In genomic region chr3:105987809-105988208, GRCh38 we compare ENCODE assay signal across 19 cellular contexts.
DNase-seq lines count a peak whose midpoint lies in the region; ATAC-seq and TF ChIP-seq lines count a peak whose summit lies in the region.
"Had no signal": no experiment of that assay in that cellular context is flagged by ENCODE, and none has a peak within 500 bp of the region (broad histone marks: within the 10 kb centered on the region; RNA-seq: fewer than 3 reads in every experiment).

No MANE protein-coding gene starts in this region.

- peaks cover 4% of the 10 kb centered on the region for H3K36me3 Mint-ChIP-seq in CD4-positive, CD25-positive, alpha-beta regulatory T cell
- peaks cover 2 to 48% (median 5%) of the 10 kb centered on the region in 3 donors for H3K36me3 Mint-ChIP-seq in CD8-positive, alpha-beta memory T cell
- peaks cover 14% of the 10 kb centered on the region for H3K36me3 Mint-ChIP-seq in activated CD8-positive, alpha-beta T cell treated with anti-CD3 and anti-CD28 coated beads for 36 hours (ENCODE audit: low read depth)
- H3K36me3 Mint-ChIP-seq in memory B cell (peaks cover 4% of the 10 kb centered on the region), Caco-2 (ENCODE audit: insufficient read depth, unreplicated experiment) (no peaks in the 10 kb centered on the region)
- H3K36me3 Mint-ChIP-seq: brain had no signal

- BruUV-seq in Caco-2 (replicated peaks; lab: Mats Ljungman, UMichigan), result no TSS peak

- H3K27me3 ChIP-seq in CD4-positive, CD25-positive, alpha-beta regulatory T cell (ENCODE audit: control insufficient read depth, insufficient read depth, low read length), result no peaks in the 10 kb centered on the region
- H3K27me3 ChIP-seq in CD8-positive, alpha-beta memory T cell (ENCODE audit: insufficient read depth, low read length, poor library complexity, severe bottlenecking), result no peaks in the 10 kb centered on the region
- H3K27me3 ChIP-seq in Caco-2 (replicated peaks; ENCODE audit: control insufficient read depth, insufficient read depth, low read length), result no peaks in the 10 kb centered on the region
- H3K27me3 ChIP-seq: heart left ventricle, ovary, right lobe of liver, transverse colon had no signal

- POLR2A ChIA-PET in CD8-positive, alpha-beta memory T cell (lab: Charles Lee), result no interaction called here
- POLR2A ChIA-PET in activated CD8-positive, alpha-beta T cell treated with anti-CD3 and anti-CD28 coated beads for 36 hours (lab: Charles Lee), result interaction anchor here (1.2 kb wide), 1 partner anchor 73 kb away, joined by 4 read pairs; no protein-coding TSS in a partner anchor
- POLR2A ChIA-PET in Caco-2 (lab: Charles Lee), result no interaction called here

- no peak for TF ChIP-seq CTCF in activated CD8-positive, alpha-beta T cell treated with anti-CD3 and anti-CD28 coated beads for 36 hours (IDR thresholded peaks at IDR 0.05)
- no peak for TF ChIP-seq CTCF in Caco-2 (IDR thresholded peaks at IDR 0.05; ENCODE audit: insufficient read depth in 1 of 2, low read depth in 1 of 2, low read length in 1 of 2, severe bottlenecking in 1 of 2, unreplicated experiment in 1 of 2)

- intact Hi-C loops in activated CD8-positive, alpha-beta T cell treated with anti-CD3 and anti-CD28 coated beads for 36 hours (cut with micrococcal nuclease), result no loop called here
- intact Hi-C loops in Caco-2 (cut with micrococcal nuclease; ENCODE audit: unreplicated experiment), result no loop called here

- no peak overlapping the region for H3K27ac ChIP-seq in CD4-positive, CD25-positive, alpha-beta regulatory T cell (ENCODE audit: insufficient read depth, low read length, poor library complexity, severe bottlenecking)
- H3K27ac ChIP-seq in CD8-positive, alpha-beta memory T cell (ENCODE audit: low read depth, low read length), result no peak overlapping the region
- H3K27ac ChIP-seq: heart left ventricle, ovary, right lobe of liver, transverse colon had no signal

- H3K9me3 ChIP-seq in CD4-positive, CD25-positive, alpha-beta regulatory T cell (ENCODE audit: control insufficient read depth in 2 of 2, low read length in 2 of 2), result peaks cover 0 to 2% of the 10 kb centered on the region in 2 experiments
- no peaks in the 10 kb centered on the region for H3K9me3 ChIP-seq in CD8-positive, alpha-beta memory T cell (ENCODE audit: low read length)
- H3K9me3 ChIP-seq in Caco-2, result 0 out of 2 replicates have a peak, but pooled peaks cover 7% of the 10 kb centered on the region
- H3K9me3 ChIP-seq: ovary, right lobe of liver had no signal

- peak overlapping the region; percentile 3 to 88 (median 37) for H3K27ac Mint-ChIP-seq in CD4-positive, CD25-positive, alpha-beta regulatory T cell
- peak overlapping the region; percentile 19 to 92 (median 88) for H3K27ac Mint-ChIP-seq in CD8-positive, alpha-beta memory T cell
- peak overlapping the region; percentile 32 for H3K27ac Mint-ChIP-seq in activated CD8-positive, alpha-beta T cell treated with anti-CD3 and anti-CD28 coated beads for 36 hours
- no peak overlapping the region for H3K27ac Mint-ChIP-seq in memory B cell
- no peak overlapping the region for H3K27ac Mint-ChIP-seq in Caco-2 (ENCODE audit: unreplicated experiment)
- H3K27ac Mint-ChIP-seq: brain had no signal

- H3K4me1 Mint-ChIP-seq in CD4-positive, CD25-positive, alpha-beta regulatory T cell, result peaks cover 11 to 35% (median 28%) of the 10 kb centered on the region in 4 donors
- H3K4me1 Mint-ChIP-seq in CD8-positive, alpha-beta memory T cell, result peaks cover 38 to 45% (median 42%) of the 10 kb centered on the region in 3 donors
- H3K4me1 Mint-ChIP-seq in activated CD8-positive, alpha-beta T cell treated with anti-CD3 and anti-CD28 coated beads for 36 hours (ENCODE audit: low read depth), result peaks cover 35% of the 10 kb centered on the region
- H3K4me1 Mint-ChIP-seq in memory B cell (peaks cover 6% of the 10 kb centered on the region), Caco-2 (ENCODE audit: low read depth, unreplicated experiment) (peaks cover 13% of the 10 kb centered on the region)
- H3K4me1 Mint-ChIP-seq: brain had no signal

- no peak for ATAC-seq in CD4-positive, CD25-positive, alpha-beta regulatory T cell (ENCODE audit: low read depth in 2 of 2)
- ATAC-seq in activated CD8-positive, alpha-beta T cell treated with anti-CD3 and anti-CD28 coated beads for 36 hours, result no peak
- ATAC-seq in memory B cell (ENCODE audit: low read depth) (no peak), GM21528 (IDR thresholded peaks at IDR 0.05; ENCODE audit: low FRiP score, unreplicated experiment) (no peak), GM19324 (IDR thresholded peaks at IDR 0.05; ENCODE audit: low FRiP score, unreplicated experiment) (no peak)
- ATAC-seq: heart left ventricle, right lobe of liver had no signal

- CTCF ChIA-PET in CD8-positive, alpha-beta memory T cell (lab: Charles Lee), result interaction anchor here (0.9 kb wide), 1 partner anchor 17 kb away, joined by 3 read pairs; no protein-coding TSS in a partner anchor
- CTCF ChIA-PET in activated CD8-positive, alpha-beta T cell treated with anti-CD3 and anti-CD28 coated beads for 36 hours (lab: Charles Lee), result interaction anchor here (1.1 kb wide), 1 partner anchor 622 kb away, joined by 4 read pairs; no protein-coding TSS in a partner anchor
- CTCF ChIA-PET in Caco-2 (lab: Charles Lee), result no interaction called here

- DNase-seq in CD4-positive, CD25-positive, alpha-beta regulatory T cell, result peak in 1 of 3 donors; percentile 20
- DNase-seq in CD8-positive, alpha-beta memory T cell, result no peak
- no peak for DNase-seq in activated CD8-positive, alpha-beta T cell treated with anti-CD3 and anti-CD28 coated beads for 36 hours
- DNase-seq in memory B cell (ENCODE audit: low spot score in 2 of 2) (no peak), Caco-2 (no peak)
- DNase-seq: activated CD8-positive, alpha-beta memory T cell treated with anti-CD3 and anti-CD28 coated beads, Interleukin-2, amount 50 U/mL, for 4 hours; activated naive CD4-positive, alpha-beta T cell treated with anti-CD3 and anti-CD28 coated beads, Interleukin-2, amount 50 U/mL, for 16 hours; Calu3; heart left ventricle; NCI-H1417 treated with DMSO at 0.1 percent for 48 hours; NCI-H524 treated with DMSO at 0.1 percent for 48 hours; ovary; right lobe of liver; SHP77; stimulated activated naive CD4-positive, alpha-beta T cell; transverse colon had no signal

- H3K9me3 Mint-ChIP-seq in CD4-positive, CD25-positive, alpha-beta regulatory T cell, result peaks cover 1 to 36% (median 5%) of the 10 kb centered on the region in 7 donors
- peaks cover 11 to 35% (median 23%) of the 10 kb centered on the region in 5 donors for H3K9me3 Mint-ChIP-seq in CD8-positive, alpha-beta memory T cell
- peaks cover 40% of the 10 kb centered on the region for H3K9me3 Mint-ChIP-seq in activated CD8-positive, alpha-beta T cell treated with anti-CD3 and anti-CD28 coated beads for 36 hours
- H3K9me3 Mint-ChIP-seq in memory B cell (peaks cover 9% of the 10 kb centered on the region), Caco-2 (ENCODE audit: unreplicated experiment) (peaks cover 50% of the 10 kb centered on the region)

- peaks cover 12% of the 10 kb centered on the region for H3K4me1 ChIP-seq in CD4-positive, CD25-positive, alpha-beta regulatory T cell (ENCODE audit: control insufficient read depth, insufficient read depth, low read length, poor library complexity, severe bottlenecking)
- H3K4me1 ChIP-seq in CD8-positive, alpha-beta memory T cell (ENCODE audit: insufficient read depth, low read length), result peaks cover 13% of the 10 kb centered on the region
- peaks cover 4% of the 10 kb centered on the region; the same call in 1 of the 2 replicates for H3K4me1 ChIP-seq in Caco-2
- H3K4me1 ChIP-seq: heart left ventricle, right lobe of liver, transverse colon had no signal

- peak overlapping the region; percentile 43 to 78 (median 59) for H3K4me3 Mint-ChIP-seq in CD4-positive, CD25-positive, alpha-beta regulatory T cell
- peak overlapping the region; percentile 69 to 88 (median 83) for H3K4me3 Mint-ChIP-seq in CD8-positive, alpha-beta memory T cell
- H3K4me3 Mint-ChIP-seq in activated CD8-positive, alpha-beta T cell treated with anti-CD3 and anti-CD28 coated beads for 36 hours, result peak overlapping the region; percentile 45
- peak overlapping the region; percentile 1 for H3K4me3 Mint-ChIP-seq in memory B cell
- no peak overlapping the region for H3K4me3 Mint-ChIP-seq in Caco-2 (ENCODE audit: unreplicated experiment)
- H3K4me3 Mint-ChIP-seq: brain had no signal

- no peaks in the 10 kb centered on the region for H3K27me3 Mint-ChIP-seq in CD4-positive, CD25-positive, alpha-beta regulatory T cell
- H3K27me3 Mint-ChIP-seq in CD8-positive, alpha-beta memory T cell, result no peaks in the 10 kb centered on the region
- no peaks in the 10 kb centered on the region for H3K27me3 Mint-ChIP-seq in activated CD8-positive, alpha-beta T cell treated with anti-CD3 and anti-CD28 coated beads for 36 hours
- no peaks in the 10 kb centered on the region for H3K27me3 Mint-ChIP-seq in memory B cell
- no peaks in the 10 kb centered on the region for H3K27me3 Mint-ChIP-seq in Caco-2 (ENCODE audit: insufficient read depth, unreplicated experiment)

- peak overlapping the region; percentile 66 for H3K4me3 ChIP-seq in CD4-positive, CD25-positive, alpha-beta regulatory T cell (ENCODE audit: low read depth, low read length)
- H3K4me3 ChIP-seq in CD8-positive, alpha-beta memory T cell (ENCODE audit: low read length), result no peak overlapping the region
- no peak overlapping the region for H3K4me3 ChIP-seq in Caco-2 (ENCODE audit: low read depth, low read length)
- H3K4me3 ChIP-seq: heart left ventricle, ovary, right lobe of liver, transverse colon had no signal

- no peaks in the 10 kb centered on the region for H3K36me3 ChIP-seq in CD4-positive, CD25-positive, alpha-beta regulatory T cell (ENCODE audit: control insufficient read depth, insufficient read depth, low read length)
- H3K36me3 ChIP-seq in CD8-positive, alpha-beta memory T cell (ENCODE audit: insufficient read depth, low read length), result no peaks in the 10 kb centered on the region
- H3K36me3 ChIP-seq in Caco-2 (ENCODE audit: control insufficient read depth, insufficient read depth, low read length), result no peaks in the 10 kb centered on the region
- H3K36me3 ChIP-seq: heart left ventricle, ovary, right lobe of liver, transverse colon had no signal

Comparison
In these comparisons a context has a peak if more than half of its experiments do, and no peak if none do; other contexts are left out.
1. H3K27ac Mint-ChIP-seq: peak in CD4-positive, CD25-positive, alpha-beta regulatory T cell (3 of 3), CD8-positive, alpha-beta memory T cell (8 of 8) and activated CD8-positive, alpha-beta T cell treated with anti-CD3 and anti-CD28 coated beads for 36 hours (single experiment); none in memory B cell (single experiment) and Caco-2 (single experiment).